8 cellular contexts compared by ENCODE assay signal in genomic region chr2:44087037-44087713, GRCh38.
DNase-seq lines count a peak whose midpoint lies in the region; ATAC-seq, FAIRE-seq and TF ChIP-seq lines count a peak whose summit lies in the region.

No MANE protein-coding gene starts in this region.

- CTCF ChIA-PET in activated CD8-positive, alpha-beta memory T cell treated with anti-CD3 and anti-CD28 coated beads, Interleukin-2, amount 10 ng/mL, durations not matched to agents 7 days and 5 days (lab: Charles Lee): interaction anchor here (0.6 to 2.4 kb wide), 20 partner anchors 10 to 869 kb away, joined by 3 to 7 read pairs (median 4); no protein-coding TSS in a partner anchor
- CTCF ChIA-PET in H1 (lab: Charles Lee; ENCODE audit: partially characterized antibody): interaction anchor here (0.6 to 4.3 kb wide), 35 partner anchors 9 to 233 kb away, joined by 3 to 33 read pairs (median 4); no protein-coding TSS in a partner anchor

- no peak overlapping the region for H2AK5ac ChIP-seq in H1 (ENCODE audit: low read depth, low read length)
- no peak overlapping the region for H2AK5ac ChIP-seq in mesendoderm (ENCODE audit: low read length)

- H2AFZ ChIP-seq in H1 (ENCODE audit: low read length): peak overlapping the region; percentile 39

- no peaks in the 10 kb centered on the region for H3K36me3 ChIP-seq in H1 (ENCODE audit: control insufficient read depth in 2 of 4, insufficient read depth in 4 of 4, low read length in 3 of 4)
- H3K36me3 ChIP-seq in mesendoderm (ENCODE audit: control insufficient read depth, insufficient read depth, low read length): no peaks in the 10 kb centered on the region

- peak; percentile 98 for FAIRE-seq in H1 (lab: Jason Lieb, UNC)

- no peaks in the 10 kb centered on the region for H3K9me3 ChIP-seq in H1 (ENCODE audit: insufficient read depth in 2 of 2, low read depth in 1 of 2, low read length in 1 of 2)

- 8% methylated on average over 29 of the region's 29 CpGs; no CpG with 5 or more reads in 1 of the 2 experiments for WGBS in H1 (ENCODE audit: extremely low coverage in 1 of 2, insufficient coverage in 1 of 2, insufficient read length in 1 of 2, insufficient replicate concordance in 2 of 2, low coverage in 1 of 2, low lambda C conversion rate in 2 of 2, missing lambda C conversion rate in 1 of 2), 2 experiments
- WGBS in mesendoderm (ENCODE audit: extremely low coverage, insufficient coverage, low lambda C conversion rate): no CpG with 5 or more reads among the region's 29 CpGs

- peak overlapping the region; percentile 64; the same call in 1 of the 2 replicates for H2BK20ac ChIP-seq in H1 (ENCODE audit: low read length)

- TF ChIP-seq RAD21 in H1 (IDR thresholded peaks at IDR 0.05 in 1 of 2, conservative IDR thresholded peaks at IDR 0.05 in 1 of 2; ENCODE audit: low read depth in 2 of 2, low read length in 2 of 2): peak; percentile 91 to 97

- H3K4me1 ChIP-seq in H1 (replicated peaks in 1 of 4; ENCODE audit: control insufficient read depth in 3 of 4, insufficient read depth in 4 of 4, low read length in 3 of 4) (peaks cover 6 to 27% (median 19%) of the 10 kb centered on the region in 4 experiments; a peak in 6 of 7 replicates), mesendoderm (ENCODE audit: control insufficient read depth, low read depth, low read length) (peaks cover 6% of the 10 kb centered on the region)

- peaks cover 37% of the 10 kb centered on the region for H3K4me1 Mint-ChIP-seq in activated CD8-positive, alpha-beta memory T cell treated with anti-CD3 and anti-CD28 coated beads, Interleukin-2, amount 10 ng/mL, durations not matched to agents 7 days and 5 days

- no peak overlapping the region for H3K56ac ChIP-seq in H1 (replicated peaks; ENCODE audit: insufficient read length, low read depth, low read length)
- H3K56ac ChIP-seq in mesendoderm (ENCODE audit: low read length): peak overlapping the region; percentile 78

- H3K9ac ChIP-seq in H1 (replicated peaks in 1 of 4; ENCODE audit: extremely low read depth in 1 of 4, low read depth in 3 of 4, low read length in 3 of 4) (peak overlapping the region in 2 of 4 experiments; percentile 9 to 42; a peak in 3 of 7 replicates), mesendoderm (ENCODE audit: low read length) (peak overlapping the region; percentile 60)

- H3K18ac ChIP-seq in H1 (ENCODE audit: extremely low read depth, low read length) (peak overlapping the region; percentile 62), mesendoderm (ENCODE audit: low read length) (peak overlapping the region; percentile 53)

- no peaks in the 10 kb centered on the region; a peak in 1 of 4 replicates for H3K79me2 ChIP-seq in H1 (ENCODE audit: control insufficient read depth in 1 of 2, insufficient read depth in 2 of 2, low read length in 2 of 2)
- no peaks in the 10 kb centered on the region for H3K79me2 ChIP-seq in mesendoderm (ENCODE audit: control insufficient read depth, insufficient read depth, low read length)

- H3K27me3 Mint-ChIP-seq in activated CD8-positive, alpha-beta memory T cell treated with anti-CD3 and anti-CD28 coated beads, Interleukin-2, amount 10 ng/mL, durations not matched to agents 7 days and 5 days: no peaks in the 10 kb centered on the region

- no peaks in the 10 kb centered on the region for H4K20me1 ChIP-seq in H1 (replicated peaks in 1 of 2; ENCODE audit: control insufficient read depth in 1 of 2, insufficient read depth in 2 of 2, low read length in 2 of 2)

- H3K36me3 Mint-ChIP-seq in activated CD8-positive, alpha-beta memory T cell treated with anti-CD3 and anti-CD28 coated beads, Interleukin-2, amount 10 ng/mL, durations not matched to agents 7 days and 5 days: no peaks in the 10 kb centered on the region

- POLR2A ChIA-PET in H1 (lab: Charles Lee; ENCODE audit: partially characterized antibody): interaction anchor here (0.7 to 1.2 kb wide), 3 partner anchors 43 to 150 kb away, joined by 3 to 5 read pairs (median 4); no protein-coding TSS in a partner anchor

- DNase-seq in C1 segment of cervical spinal cord (lab: John Stamatoyannopoulos, UW): peak in 13 of 14 donors; percentile 56 to 92 (median 84)
- peak; percentile 74 for DNase-seq in HT1080 (ENCODE audit: low read depth)
- peak; percentile 64 to 80 for DNase-seq in NOMO-1 (lab: John Stamatoyannopoulos, UW; ENCODE audit: unreplicated experiment in 2 of 2)
- peak; percentile 89 for DNase-seq in activated CD8-positive, alpha-beta memory T cell treated with anti-CD3 and anti-CD28 coated beads, Interleukin-2, amount 10 ng/mL, durations not matched to agents 7 days and 5 days
- DNase-seq in H1 (ENCODE audit: low read depth in 1 of 2, low spot score in 2 of 2): peak; percentile 64 to 99
- DNase-seq in mesendoderm: peak; percentile 86
- peak; percentile 73 for DNase-seq in stimulated activated CD8-positive, alpha-beta memory T cell treated with anti-CD3 and anti-CD28 coated beads, Interleukin-12 subunit alpha, Interleukin-12 subunit beta, amount 100 ng/mL, for 1 hour (ENCODE audit: low read depth)

- TF ChIP-seq EP300 in H1 (IDR thresholded peaks at IDR 0.05; ENCODE audit: borderline replicate concordance in 1 of 2, low read depth in 2 of 2, low read length in 2 of 2): peak in 1 of 2 experiments; percentile 63; a peak in 1 of 3 replicates

- H3K23ac ChIP-seq in H1 (ENCODE audit: insufficient read length) (no peak overlapping the region), mesendoderm (ENCODE audit: low read length) (no peak overlapping the region)

- H4K8ac ChIP-seq in H1 (ENCODE audit: extremely low read depth, insufficient read depth, low read length): no peak overlapping the region
- no peak overlapping the region for H4K8ac ChIP-seq in mesendoderm (ENCODE audit: low read depth, low read length)

- H3K4me2 ChIP-seq in H1 (ENCODE audit: insufficient read depth in 1 of 2, low read depth in 2 of 2, low read length in 2 of 2) (peak overlapping the region; percentile 3 to 59; a peak in 3 of 4 replicates), mesendoderm (ENCODE audit: low read length) (peak overlapping the region; percentile 69)

- H2BK15ac ChIP-seq in H1 (ENCODE audit: low read length): 0 out of 2 replicates have a peak overlapping the region, but pooled peaks have one; percentile 40
- H2BK15ac ChIP-seq in mesendoderm (replicated peaks; ENCODE audit: low read depth): peak overlapping the region; percentile 39

- peak; percentile 79 to 92 (median 85) for TF ChIP-seq CTCF in H1 (IDR thresholded peaks at IDR 0.05; ENCODE audit: control extremely low read depth in 1 of 3, insufficient read depth in 1 of 3, low read depth in 1 of 3, low read length in 3 of 3)

- H3K27ac Mint-ChIP-seq in activated CD8-positive, alpha-beta memory T cell treated with anti-CD3 and anti-CD28 coated beads, Interleukin-2, amount 10 ng/mL, durations not matched to agents 7 days and 5 days: peak overlapping the region; percentile 83

- TF ChIP-seq POLR2A in H1 (IDR thresholded peaks at IDR 0.05; ENCODE audit: control extremely low read depth in 1 of 2, low read depth in 2 of 2, low read length in 2 of 2): no peak

- no peaks in the 10 kb centered on the region for H3K9me3 Mint-ChIP-seq in activated CD8-positive, alpha-beta memory T cell treated with anti-CD3 and anti-CD28 coated beads, Interleukin-2, amount 10 ng/mL, durations not matched to agents 7 days and 5 days (ENCODE audit: low read depth)

- H3K4ac ChIP-seq in H1 (replicated peaks; ENCODE audit: insufficient read length, low read depth, low read length): no peak overlapping the region
- H3K4ac ChIP-seq in mesendoderm (ENCODE audit: low read depth, low read length): no peak overlapping the region

- no peaks in the 10 kb centered on the region for H3K23me2 ChIP-seq in H1 (ENCODE audit: low read depth, low read length)

- H3K4me3 ChIP-seq in H1 (ENCODE audit: extremely low read depth in 1 of 4, insufficient read depth in 2 of 4, low read depth in 3 of 4, low read length in 4 of 4) (peak overlapping the region; percentile 7 to 52 (median 25); a peak in 6 of 8 replicates), mesendoderm (ENCODE audit: low read length) (peak overlapping the region; percentile 24)

- H3K14ac ChIP-seq in H1 (ENCODE audit: insufficient read length): no peak overlapping the region

- peak overlapping the region; percentile 29 for H4K91ac ChIP-seq in H1 (replicated peaks; ENCODE audit: insufficient read length, low read length)

- no peaks in the 10 kb centered on the region for H3K27me3 ChIP-seq in H1 (replicated peaks in 1 of 4; ENCODE audit: control insufficient read depth in 3 of 4, extremely low read depth in 1 of 4, insufficient read depth in 3 of 4, low read length in 3 of 4)
- H3K27me3 ChIP-seq in mesendoderm (ENCODE audit: insufficient read depth, low read length, poor library complexity): no peaks in the 10 kb centered on the region

- peak; percentile 66 for ATAC-seq in GM19395 (IDR thresholded peaks at IDR 0.05; ENCODE audit: unreplicated experiment)
- peak; percentile 87 for ATAC-seq in activated CD8-positive, alpha-beta memory T cell treated with anti-CD3 and anti-CD28 coated beads, Interleukin-2, amount 10 ng/mL, durations not matched to agents 7 days and 5 days

- H3K79me1 ChIP-seq in H1 (ENCODE audit: low read depth, low read length) (no peaks in the 10 kb centered on the region), mesendoderm (ENCODE audit: low read length) (no peaks in the 10 kb centered on the region)

- no peak overlapping the region for H4K5ac ChIP-seq in H1 (ENCODE audit: insufficient read length, low read depth, low read length)
- peak overlapping the region; percentile 35 for H4K5ac ChIP-seq in mesendoderm (ENCODE audit: low read length)

- H3K27ac ChIP-seq in H1 (ENCODE audit: low read depth, low read length) (peak overlapping the region; percentile 48; the same call in 1 of the 2 replicates), mesendoderm (ENCODE audit: low read depth, low read length) (no peak overlapping the region)

- peak overlapping the region; percentile 98 for H2BK12ac ChIP-seq in H1 (ENCODE audit: low read depth, low read length)

- H2BK5ac ChIP-seq in H1 (ENCODE audit: low read depth, low read length) (peak overlapping the region; percentile 87), mesendoderm (ENCODE audit: low read length) (no peak overlapping the region)

- H3K4me3 Mint-ChIP-seq in activated CD8-positive, alpha-beta memory T cell treated with anti-CD3 and anti-CD28 coated beads, Interleukin-2, amount 10 ng/mL, durations not matched to agents 7 days and 5 days: peak overlapping the region; percentile 69

- H2BK120ac ChIP-seq in H1 (replicated peaks; ENCODE audit: low read depth, low read length): peak overlapping the region; percentile 13
- H2BK120ac ChIP-seq in mesendoderm (ENCODE audit: low read depth, low read length): no peak overlapping the region

TF ChIP-seq in H1, 55 proteins besides CTCF, POLR2A, EP300 and RAD21 (continues in another document):
- no peak for TF ChIP-seq BRCA1 (IDR thresholded peaks at IDR 0.05; ENCODE audit: low read depth, low read length)
- TF ChIP-seq KDM1A (IDR thresholded peaks at IDR 0.05; ENCODE audit: borderline replicate concordance, low read length): peak; percentile 76; the same call in 1 of the 2 replicates
- no peak for TF ChIP-seq HDAC6 (IDR thresholded peaks at IDR 0.05; ENCODE audit: low read depth, low read length)
- TF ChIP-seq RFX5 (IDR thresholded peaks at IDR 0.05; ENCODE audit: borderline replicate concordance, low read depth, low read length): no peak
- TF ChIP-seq KDM5A (IDR thresholded peaks at IDR 0.05; ENCODE audit: low read length): no peak
- no peak for TF ChIP-seq POU5F1 (IDR thresholded peaks at IDR 0.05; ENCODE audit: low read depth, low read length)
